Comparison of ENCODE assay signal across 19 cellular contexts in genomic region chr2:224016963-224017362, GRCh38. TPM values are rescaled to one million over a fixed set of nuclear protein-coding genes. Genes with fewer than 3 reads are reported as not detected.
DNase-seq lines count a peak whose midpoint lies in the region; ATAC-seq and TF ChIP-seq lines count a peak whose summit lies in the region.
"Had no signal": no experiment of that assay in that cellular context is flagged by ENCODE, and none has a peak within 500 bp of the region (broad histone marks: within the 10 kb centered on the region; RNA-seq: fewer than 3 reads in every experiment).

No MANE protein-coding gene starts in this region.

- H3K4me1 ChIP-seq in endodermal cell (ENCODE audit: control insufficient read depth, insufficient read depth, low read length): peaks cover 2% of the 10 kb centered on the region
- peaks cover 0 to 4% of the 10 kb centered on the region in 2 donors for H3K4me1 ChIP-seq in naive thymus-derived CD4-positive, alpha-beta T cell (ENCODE audit: control insufficient read depth in 2 of 2, insufficient read depth in 2 of 2, low read length in 2 of 2)

- WGBS in endodermal cell (ENCODE audit: insufficient coverage in 1 of 2, insufficient read length in 1 of 2), 2 experiments: 63% methylated on average over 3 of the region's 3 CpGs; no CpG with 5 or more reads in 1 of the 2 experiments

- no peak overlapping the region for H3K27ac ChIP-seq in endodermal cell (ENCODE audit: low read depth, low read length)
- no peak overlapping the region for H3K27ac ChIP-seq in naive thymus-derived CD4-positive, alpha-beta T cell (ENCODE audit: low read depth, low read length)
- H3K27ac ChIP-seq: PC-9 had no signal

- H3K27me3 Mint-ChIP-seq in activated naive CD4-positive, alpha-beta T cell treated with anti-CD3 and anti-CD28 coated beads, Interleukin-2, amount 10 ng/mL, durations not matched to agents 7 days and 5 days: no peaks in the 10 kb centered on the region
- no peaks in the 10 kb centered on the region for H3K27me3 Mint-ChIP-seq in activated CD8-positive, alpha-beta T cell treated with anti-CD3 and anti-CD28 coated beads for 36 hours
- H3K27me3 Mint-ChIP-seq in endodermal cell (ENCODE audit: insufficient read depth): no peaks in the 10 kb centered on the region
- H3K27me3 Mint-ChIP-seq in naive thymus-derived CD4-positive, alpha-beta T cell: no peaks in the 10 kb centered on the region

- H3K4me1 Mint-ChIP-seq in activated naive CD4-positive, alpha-beta T cell treated with anti-CD3 and anti-CD28 coated beads, Interleukin-2, amount 10 ng/mL, durations not matched to agents 7 days and 5 days: peaks cover 21% of the 10 kb centered on the region
- peaks cover 27% of the 10 kb centered on the region for H3K4me1 Mint-ChIP-seq in activated CD8-positive, alpha-beta T cell treated with anti-CD3 and anti-CD28 coated beads for 36 hours (ENCODE audit: low read depth)
- peaks cover 12% of the 10 kb centered on the region for H3K4me1 Mint-ChIP-seq in endodermal cell
- H3K4me1 Mint-ChIP-seq in naive thymus-derived CD4-positive, alpha-beta T cell: peaks cover 9 to 33% (median 23%) of the 10 kb centered on the region in 7 donors

- DNase-seq in activated naive CD4-positive, alpha-beta T cell treated with anti-CD3 and anti-CD28 coated beads, Interleukin-2, amount 50 U/mL, for 72 hours (ENCODE audit: low spot score in 2 of 2): no peak
- no peak for DNase-seq in activated naive CD4-positive, alpha-beta T cell treated with anti-CD3 and anti-CD28 coated beads, Interleukin-2, amount 10 ng/mL, durations not matched to agents 7 days and 5 days
- DNase-seq in activated CD8-positive, alpha-beta T cell treated with anti-CD3 and anti-CD28 coated beads for 36 hours: no peak
- DNase-seq in endodermal cell (peak; percentile 17), 8988T (no peak), posterior cingulate gyrus (no peak), NCI-H2196 (lab: John Stamatoyannopoulos, UW; ENCODE audit: unreplicated experiment) (no peak)
- peak in 4 of 9 donors; percentile 18 to 27 (median 26) for DNase-seq in naive thymus-derived CD4-positive, alpha-beta T cell
- DNase-seq: C1 segment of cervical spinal cord, DMS 273 treated with DMSO at 0.1 percent for 48 hours, GF-D8, H7, KG1, NCI-H1436 treated with DMSO at 0.1 percent for 48 hours, NCI-H2081, NCI-H510A, NCI-H774, PC-9 had no signal

- no peak overlapping the region for H3K4me3 Mint-ChIP-seq in activated naive CD4-positive, alpha-beta T cell treated with anti-CD3 and anti-CD28 coated beads, Interleukin-2, amount 10 ng/mL, durations not matched to agents 7 days and 5 days
- H3K4me3 Mint-ChIP-seq in activated CD8-positive, alpha-beta T cell treated with anti-CD3 and anti-CD28 coated beads for 36 hours: no peak overlapping the region
- H3K4me3 Mint-ChIP-seq in endodermal cell: no peak overlapping the region
- H3K4me3 Mint-ChIP-seq in naive thymus-derived CD4-positive, alpha-beta T cell: peak overlapping the region in 4 of 10 donors; percentile 1 to 49 (median 16)

- CTCF ChIA-PET in activated naive CD4-positive, alpha-beta T cell treated with anti-CD3 and anti-CD28 coated beads, Interleukin-2, amount 10 ng/mL, durations not matched to agents 7 days and 5 days (lab: Charles Lee): interaction anchor here (0.6 to 1.0 kb wide), 3 partner anchors 12 to 576 kb away, joined by 3 to 4 read pairs (median 3); no protein-coding TSS in a partner anchor
- CTCF ChIA-PET in activated CD8-positive, alpha-beta T cell treated with anti-CD3 and anti-CD28 coated beads for 36 hours (lab: Charles Lee): no interaction called here
- CTCF ChIA-PET in naive thymus-derived CD4-positive, alpha-beta T cell (lab: Charles Lee): interaction anchor here (0.6 to 0.8 kb wide), 2 partner anchors 24 to 69 kb away, joined by 3 to 6 read pairs; no protein-coding TSS in a partner anchor

- no peak for TF ChIP-seq CTCF in activated CD8-positive, alpha-beta T cell treated with anti-CD3 and anti-CD28 coated beads for 36 hours (IDR thresholded peaks at IDR 0.05)
- no peak for TF ChIP-seq CTCF in endodermal cell (conservative IDR thresholded peaks at IDR 0.05)

- no peak overlapping the region for H3K27ac Mint-ChIP-seq in activated naive CD4-positive, alpha-beta T cell treated with anti-CD3 and anti-CD28 coated beads, Interleukin-2, amount 50 U/mL, for 72 hours
- H3K27ac Mint-ChIP-seq in activated naive CD4-positive, alpha-beta T cell treated with anti-CD3 and anti-CD28 coated beads, Interleukin-2, amount 10 ng/mL, durations not matched to agents 7 days and 5 days: no peak overlapping the region
- H3K27ac Mint-ChIP-seq in activated CD8-positive, alpha-beta T cell treated with anti-CD3 and anti-CD28 coated beads for 36 hours: peak overlapping the region; percentile 20
- no peak overlapping the region for H3K27ac Mint-ChIP-seq in endodermal cell
- H3K27ac Mint-ChIP-seq in naive thymus-derived CD4-positive, alpha-beta T cell: peak overlapping the region in 6 of 9 donors; percentile 24 to 70 (median 42)

- H3K9me3 Mint-ChIP-seq in activated naive CD4-positive, alpha-beta T cell treated with anti-CD3 and anti-CD28 coated beads, Interleukin-2, amount 50 U/mL, for 72 hours: peaks cover 0 to 8% of the 10 kb centered on the region in 2 donors
- H3K9me3 Mint-ChIP-seq in activated naive CD4-positive, alpha-beta T cell treated with anti-CD3 and anti-CD28 coated beads, Interleukin-2, amount 10 ng/mL, durations not matched to agents 7 days and 5 days: peaks cover 2% of the 10 kb centered on the region
- H3K9me3 Mint-ChIP-seq in activated CD8-positive, alpha-beta T cell treated with anti-CD3 and anti-CD28 coated beads for 36 hours: peaks cover 6% of the 10 kb centered on the region
- no peaks in the 10 kb centered on the region for H3K9me3 Mint-ChIP-seq in endodermal cell
- peaks cover 0 to 5% (median 0%) of the 10 kb centered on the region in 11 donors for H3K9me3 Mint-ChIP-seq in naive thymus-derived CD4-positive, alpha-beta T cell

- ATAC-seq in activated naive CD4-positive, alpha-beta T cell treated with anti-CD3 and anti-CD28 coated beads, Interleukin-2, amount 50 U/mL, for 72 hours: peak; percentile 68
- ATAC-seq in activated CD8-positive, alpha-beta T cell treated with anti-CD3 and anti-CD28 coated beads for 36 hours: peak; percentile 87
- peak; percentile 44 for ATAC-seq in naive thymus-derived CD4-positive, alpha-beta T cell
- ATAC-seq: HepG2 had no signal

- POLR2A ChIA-PET in activated CD8-positive, alpha-beta T cell treated with anti-CD3 and anti-CD28 coated beads for 36 hours (lab: Charles Lee): no interaction called here
- POLR2A ChIA-PET in naive thymus-derived CD4-positive, alpha-beta T cell (lab: Charles Lee): no interaction called here

- H3K27me3 ChIP-seq in endodermal cell (ENCODE audit: control insufficient read depth, insufficient read depth, low read length, poor library complexity, severe bottlenecking): no peaks in the 10 kb centered on the region
- no peaks in the 10 kb centered on the region for H3K27me3 ChIP-seq in naive thymus-derived CD4-positive, alpha-beta T cell (ENCODE audit: control insufficient read depth in 2 of 2, insufficient read depth in 2 of 2, low read length in 2 of 2)

- H3K36me3 Mint-ChIP-seq in activated naive CD4-positive, alpha-beta T cell treated with anti-CD3 and anti-CD28 coated beads, Interleukin-2, amount 50 U/mL, for 72 hours: peaks cover 0 to 11% of the 10 kb centered on the region in 2 donors
- H3K36me3 Mint-ChIP-seq in activated naive CD4-positive, alpha-beta T cell treated with anti-CD3 and anti-CD28 coated beads, Interleukin-2, amount 10 ng/mL, durations not matched to agents 7 days and 5 days: peaks cover 3% of the 10 kb centered on the region
- H3K36me3 Mint-ChIP-seq in activated CD8-positive, alpha-beta T cell treated with anti-CD3 and anti-CD28 coated beads for 36 hours (ENCODE audit: low read depth): peaks cover 7% of the 10 kb centered on the region
- H3K36me3 Mint-ChIP-seq in endodermal cell (ENCODE audit: low read depth): peaks cover 25% of the 10 kb centered on the region
- peaks cover 0 to 11% (median 3%) of the 10 kb centered on the region in 5 donors for H3K36me3 Mint-ChIP-seq in naive thymus-derived CD4-positive, alpha-beta T cell

- no peak overlapping the region for H3K4me3 ChIP-seq in endodermal cell (ENCODE audit: low read length)
- H3K4me3 ChIP-seq in naive thymus-derived CD4-positive, alpha-beta T cell (ENCODE audit: low read length): no peak overlapping the region
- H3K4me3 ChIP-seq: PC-9 had no signal

- H3K9ac ChIP-seq in endodermal cell (ENCODE audit: extremely low read depth, low read length, poor library complexity, severe bottlenecking): no peak overlapping the region

- H3K36me3 ChIP-seq in endodermal cell (ENCODE audit: control insufficient read depth, insufficient read depth, low read length): peaks cover 74% of the 10 kb centered on the region
- H3K36me3 ChIP-seq in naive thymus-derived CD4-positive, alpha-beta T cell (ENCODE audit: control insufficient read depth in 2 of 3, insufficient read depth in 3 of 3, low read length in 3 of 3): no peaks in the 10 kb centered on the region

- no peaks in the 10 kb centered on the region for H3K9me3 ChIP-seq in endodermal cell (ENCODE audit: control insufficient read depth, low read length)
- no peaks in the 10 kb centered on the region for H3K9me3 ChIP-seq in naive thymus-derived CD4-positive, alpha-beta T cell (ENCODE audit: control insufficient read depth in 2 of 3, low read length in 3 of 3)

- intact Hi-C loops in activated CD8-positive, alpha-beta T cell treated with anti-CD3 and anti-CD28 coated beads for 36 hours (cut with micrococcal nuclease): no loop called here
- intact Hi-C loops in naive thymus-derived CD4-positive, alpha-beta T cell (cut with micrococcal nuclease): no loop called here
- intact Hi-C loops in posterior cingulate gyrus (cut with DNase I): no loop called here

RNA-seq across cellular contexts. Expression of gene SERPINE2, which starts 22.1 kb away (rescaled TPM):
- 10 to 100 TPM; 37.8 to 46.0 TPM for total RNA-seq in activated naive CD4-positive, alpha-beta T cell treated with anti-CD3 and anti-CD28 coated beads, Interleukin-2, amount 50 U/mL, for 72 hours
- total RNA-seq in activated CD8-positive, alpha-beta T cell treated with anti-CD3 and anti-CD28 coated beads for 36 hours: 10 to 100 TPM; 40.4 to 42.4 TPM
- total RNA-seq in endodermal cell: 100 to 1,000 TPM; 257 to 386 TPM
- polyA plus RNA-seq in endodermal cell (2013, experiment 1 of 2): 226 TPM
- 288 TPM for polyA plus RNA-seq in endodermal cell (2013, experiment 2 of 2)
- total RNA-seq in naive thymus-derived CD4-positive, alpha-beta T cell: 10 to 100 TPM in 2 of 5 experiments, 1 to 10 TPM in 3; 5.2 to 18.1 (median 8.1) TPM
- polyA plus RNA-seq in naive thymus-derived CD4-positive, alpha-beta T cell: 10 to 100 TPM; 15.3 to 46.7 TPM

RNA-seq across cellular contexts. Expression of gene MRPL44, which starts 59.7 kb away (rescaled TPM):
- 10 to 100 TPM; 39.5 to 52.2 TPM for total RNA-seq in activated naive CD4-positive, alpha-beta T cell treated with anti-CD3 and anti-CD28 coated beads, Interleukin-2, amount 50 U/mL, for 72 hours
- 10 to 100 TPM; 37.8 to 40.4 TPM for total RNA-seq in activated CD8-positive, alpha-beta T cell treated with anti-CD3 and anti-CD28 coated beads for 36 hours
- 10 to 100 TPM; 38.7 to 43.4 TPM for total RNA-seq in endodermal cell
- 39.6 TPM for polyA plus RNA-seq in endodermal cell (2013, experiment 1 of 2)
- 38.8 TPM for polyA plus RNA-seq in endodermal cell (2013, experiment 2 of 2)
- total RNA-seq in naive thymus-derived CD4-positive, alpha-beta T cell: 10 to 100 TPM; 18.0 to 31.2 (median 26.8) TPM
- 10 to 100 TPM; 33.1 to 36.2 TPM for polyA plus RNA-seq in naive thymus-derived CD4-positive, alpha-beta T cell

Comparison
In these comparisons a context has a peak if more than half of its experiments do, and no peak if none do; other contexts are left out.
1. H3K27ac Mint-ChIP-seq: peak in activated CD8-positive, alpha-beta T cell treated with anti-CD3 and anti-CD28 coated beads for 36 hours (single experiment) and naive thymus-derived CD4-positive, alpha-beta T cell (6 of 9); none in activated naive CD4-positive, alpha-beta T cell treated with anti-CD3 and anti-CD28 coated beads, Interleukin-2, amount 50 U/mL, for 72 hours (0 of 2), activated naive CD4-positive, alpha-beta T cell treated with anti-CD3 and anti-CD28 coated beads, Interleukin-2, amount 10 ng/mL, durations not matched to agents 7 days and 5 days (single experiment) and endodermal cell (single experiment).
2. RNA of gene SERPINE2, which starts 22.1 kb away (total RNA-seq): 257 to 386 TPM in endodermal cell; 37.8 to 46.0 TPM in activated naive CD4-positive, alpha-beta T cell treated with anti-CD3 and anti-CD28 coated beads, Interleukin-2, amount 50 U/mL, for 72 hours, 40.4 to 42.4 TPM in activated CD8-positive, alpha-beta T cell treated with anti-CD3 and anti-CD28 coated beads for 36 hours and 5.2 to 18.1 TPM in naive thymus-derived CD4-positive, alpha-beta T cell; every median in the first group is over 4 times any median in the second.
3. Peak in every context shown above with its lines, with median percentiles within 50 percentile points of each other: ATAC-seq.